ENCODE assay signal across 14 cellular contexts in the genomic region with DNA sequence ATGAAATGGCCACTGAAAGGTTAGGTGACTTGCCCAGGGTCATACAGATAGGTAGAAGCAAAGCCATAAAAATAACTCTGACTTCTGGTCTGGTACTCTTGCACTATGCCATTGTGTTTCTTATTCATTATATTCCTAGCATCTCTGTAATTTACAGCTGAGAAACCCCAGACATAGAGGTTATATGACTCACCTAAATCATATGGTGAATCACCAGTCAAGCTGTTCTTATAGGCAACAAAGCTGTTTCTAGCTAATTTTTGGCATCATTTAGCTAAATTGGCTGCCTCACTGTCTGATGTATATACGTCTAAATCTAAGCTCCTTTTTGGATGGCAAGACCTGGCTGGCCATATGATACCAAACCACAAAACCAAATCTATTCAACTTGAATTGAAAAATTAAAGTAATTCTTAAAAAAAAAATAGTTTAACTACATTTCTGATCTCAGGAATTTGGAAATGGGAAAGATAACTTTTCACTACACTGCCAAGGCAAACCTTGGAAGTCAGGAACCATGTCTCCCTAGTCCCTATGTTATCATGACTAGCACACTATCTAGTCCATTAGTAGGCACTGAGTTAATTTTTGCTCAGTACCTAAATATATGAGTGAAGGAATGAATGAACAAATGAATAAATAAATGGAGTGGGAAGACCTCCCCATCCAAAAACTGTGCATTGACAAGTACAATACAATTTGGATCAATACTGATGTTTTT. TPM values are rescaled to one million over a fixed set of nuclear protein-coding genes. Genes with fewer than 3 reads are reported as not detected.
DNase-seq lines count a peak whose midpoint lies in the region; ATAC-seq, FAIRE-seq and TF ChIP-seq lines count a peak whose summit lies in the region.
"Had no signal": no experiment of that assay in that cellular context is flagged by ENCODE, and none has a peak within 500 bp of the region (broad histone marks: within the 10 kb centered on the region; RNA-seq: fewer than 3 reads in every experiment).

No MANE protein-coding gene starts in this region.

- peak; percentile 83 to 92 for ATAC-seq in activated T-cell treated with anti-CD3 and anti-CD28 coated beads, Interleukin-2, amount 50 U/mL, for 4 hours
- no peak for ATAC-seq in GM21367 (IDR thresholded peaks at IDR 0.05; ENCODE audit: unreplicated experiment)
- ATAC-seq: left lobe of liver had no signal

- H3K4me3 Mint-ChIP-seq in activated T-cell treated with anti-CD3 and anti-CD28 coated beads, Interleukin-2, amount 50 U/mL, for 4 hours = no peak overlapping the region

- no peaks in the 10 kb centered on the region for H3K9me3 ChIP-seq in endothelial cell of umbilical vein (replicated peaks; ENCODE audit: control insufficient read depth, insufficient read depth, low read length)
- H3K9me3 ChIP-seq: tibial artery had no signal

- no peaks in the 10 kb centered on the region for H3K36me3 ChIP-seq in endothelial cell of umbilical vein (ENCODE audit: control insufficient read depth in 2 of 2, extremely low read depth in 1 of 2, insufficient read depth in 2 of 2, low read length in 2 of 2)
- H3K36me3 ChIP-seq: tibial artery had no signal

- no TSS peak for BruUV-seq in endothelial cell of umbilical vein (replicated peaks; lab: Mats Ljungman, UMichigan)

- no peak overlapping the region for H3K4me3 ChIP-seq in endothelial cell of umbilical vein (replicated peaks in 1 of 3; ENCODE audit: insufficient read depth in 1 of 3, low read depth in 1 of 3, low read length in 3 of 3)
- H3K4me3 ChIP-seq in skeletal muscle cell (ENCODE audit: low read depth, low read length) = no peak overlapping the region
- H3K4me3 ChIP-seq: tibial artery had no signal

- no peak overlapping the region for H2AFZ ChIP-seq in endothelial cell of umbilical vein (ENCODE audit: low read depth, low read length)

- no peak for TF ChIP-seq POLR2A in endothelial cell of umbilical vein (IDR thresholded peaks at IDR 0.05; ENCODE audit: low read depth, low read length)

- H3K9ac ChIP-seq in endothelial cell of umbilical vein (replicated peaks; ENCODE audit: extremely low read depth, insufficient read depth, low read length) = no peak overlapping the region

- no peaks in the 10 kb centered on the region for H3K9me3 Mint-ChIP-seq in activated T-cell treated with anti-CD3 and anti-CD28 coated beads, Interleukin-2, amount 50 U/mL, for 4 hours

- intact Hi-C loops in endothelial cell of umbilical vein (cut with micrococcal nuclease) = no loop called here

- DNase-seq in activated T-cell treated with anti-CD3 and anti-CD28 coated beads, Interleukin-2, amount 50 U/mL, for 4 hours = no peak
- DNase-seq in activated T-cell treated with anti-CD3 and anti-CD28 coated beads for 4 hours (no peak), NCI-H2227 treated with DMSO at 0.1 percent for 48 hours (lab: John Stamatoyannopoulos, UW) (peak; percentile 37), endothelial cell of umbilical vein (ENCODE audit: low read depth, low spot score) (peak; percentile 67), skeletal muscle cell (ENCODE audit: low read depth) (peak; percentile 55), UCSD-AML1 (lab: John Stamatoyannopoulos, UW; ENCODE audit: unreplicated experiment) (no peak), NCI-H1417 (lab: John Stamatoyannopoulos, UW) (no peak)
- DNase-seq: activated CD4-positive, alpha-beta T cell treated with anti-CD3 and anti-CD28 coated beads for 1 hour; activated naive CD4-positive, alpha-beta T cell; NCI-H2171; occipital lobe; tibial artery had no signal

- no peak for TF ChIP-seq CTCF in endothelial cell of umbilical vein (IDR thresholded peaks at IDR 0.05; ENCODE audit: extremely low read depth in 1 of 2, insufficient read depth in 1 of 2, low read depth in 1 of 2, low read length in 2 of 2)

- CTCF ChIA-PET in endothelial cell of umbilical vein (lab: Charles Lee) = interaction anchor here (0.5 to 1.4 kb wide), 3 partner anchors 16 to 87 kb away, joined by 3 to 4 read pairs (median 4); no protein-coding TSS in a partner anchor

- H3K4me1 Mint-ChIP-seq in activated T-cell treated with anti-CD3 and anti-CD28 coated beads, Interleukin-2, amount 50 U/mL, for 4 hours (ENCODE audit: low read depth) = no peaks in the 10 kb centered on the region

- no peak overlapping the region for H3K4me2 ChIP-seq in endothelial cell of umbilical vein (ENCODE audit: insufficient read depth, low read length)

- no peaks in the 10 kb centered on the region for H4K20me1 ChIP-seq in endothelial cell of umbilical vein (replicated peaks; ENCODE audit: control insufficient read depth, extremely low read depth, insufficient read depth, low read length)

- no peaks in the 10 kb centered on the region for H3K36me3 Mint-ChIP-seq in activated T-cell treated with anti-CD3 and anti-CD28 coated beads, Interleukin-2, amount 50 U/mL, for 4 hours (ENCODE audit: insufficient read depth)

- no peaks in the 10 kb centered on the region for H3K4me1 ChIP-seq in endothelial cell of umbilical vein (ENCODE audit: control insufficient read depth, extremely low read depth, insufficient read depth, low read length)
- H3K4me1 ChIP-seq: tibial artery had no signal

- dilution Hi-C loops in endothelial cell of umbilical vein (cut with MboI; ENCODE audit: extremely low pct_ligation_motif_present, low sequenced_read_pairs) = no loop called here

- POLR2A ChIA-PET in endothelial cell of umbilical vein (lab: Charles Lee) = no interaction called here

- no peak overlapping the region for H3K27ac ChIP-seq in endothelial cell of umbilical vein (ENCODE audit: insufficient read depth, low read depth, low read length)
- H3K27ac ChIP-seq: tibial artery had no signal

- H3K27me3 ChIP-seq in endothelial cell of umbilical vein (ENCODE audit: control insufficient read depth in 2 of 2, insufficient read depth in 2 of 2, low read length in 2 of 2) = no peaks in the 10 kb centered on the region
- H3K27me3 ChIP-seq: tibial artery had no signal

- FAIRE-seq in endothelial cell of umbilical vein (lab: Jason Lieb, UNC) = peak; percentile 97

- H3K9me1 ChIP-seq in endothelial cell of umbilical vein (replicated peaks; ENCODE audit: control insufficient read depth, extremely low read depth, insufficient read depth, low read length) = no peaks in the 10 kb centered on the region

- H3K27me3 Mint-ChIP-seq in activated T-cell treated with anti-CD3 and anti-CD28 coated beads, Interleukin-2, amount 50 U/mL, for 4 hours (ENCODE audit: low read depth) = no peaks in the 10 kb centered on the region

- no peaks in the 10 kb centered on the region for H3K79me2 ChIP-seq in endothelial cell of umbilical vein (ENCODE audit: control insufficient read depth, insufficient read depth, low read length)

TF ChIP-seq in endothelial cell of umbilical vein, 7 proteins besides CTCF, POLR2A, EP300 and RAD21:
- peak; percentile 79 for TF ChIP-seq FOS (IDR thresholded peaks at IDR 0.05; ENCODE audit: borderline replicate concordance, insufficient read depth, low read length)
- TF ChIP-seq JUN (IDR thresholded peaks at IDR 0.05; ENCODE audit: borderline replicate concordance, insufficient read depth, insufficient read length, low read depth) = peak; percentile 81
- TF ChIP-seq GATA2 (IDR thresholded peaks at IDR 0.05; ENCODE audit: insufficient read depth, insufficient read length, low read depth, low read length) = no peak
- no peak for TF ChIP-seq EZH2 (IDR thresholded peaks at IDR 0.05; ENCODE audit: borderline replicate concordance, low read depth, low read length, severe bottlenecking)

RNA-seq across cellular contexts. Expression of gene STAG2, which starts 41.3 kb away (rescaled TPM):
- 10 to 100 TPM; 73.2 to 81.4 (median 79.5) TPM for total RNA-seq in activated T-cell treated with anti-CD3 and anti-CD28 coated beads, Interleukin-2, amount 50 U/mL, for 4 hours
- 52.3 and 55.9 TPM in 2 replicates for total RNA-seq in endothelial cell of umbilical vein
- 9.1 and 12.7 TPM in 2 replicates for polyA plus RNA-seq in endothelial cell of umbilical vein
- polyA plus RNA-seq in endothelial cell of umbilical vein (2011; cell fraction: cytosol; rRNA removed) = 16.6 and 19.3 TPM in 2 replicates
- 27.9 and 34.3 TPM in 2 replicates for polyA plus RNA-seq in endothelial cell of umbilical vein (2011; cell fraction: nucleus; rRNA removed)
- polyA plus RNA-seq in endothelial cell of umbilical vein (2012) = 35.5 and 42.7 TPM in 2 replicates
- polyA minus RNA-seq in endothelial cell of umbilical vein = 48.8 and 54.9 TPM in 2 replicates
- 87.5 TPM for polyA minus RNA-seq in endothelial cell of umbilical vein (2011; cell fraction: cytosol; rRNA and poly(A)+ RNA removed)
- polyA minus RNA-seq in endothelial cell of umbilical vein (2011; cell fraction: nucleus; rRNA and poly(A)+ RNA removed) = 45.0 and 57.8 TPM in 2 replicates

Comparison
In these comparisons a context has a peak if more than half of its experiments do, and no peak if none do; other contexts are left out.
1. DNase-seq: peak in NCI-H2227 treated with DMSO at 0.1 percent for 48 hours (single experiment), endothelial cell of umbilical vein (single experiment) and skeletal muscle cell (single experiment); none in activated T-cell treated with anti-CD3 and anti-CD28 coated beads, Interleukin-2, amount 50 U/mL, for 4 hours (single experiment), activated T-cell treated with anti-CD3 and anti-CD28 coated beads for 4 hours (single experiment), UCSD-AML1 (single experiment) and NCI-H1417 (0 of 3).